Comparison of ENCODE assay signal across 1 cellular context in the genomic region with DNA sequence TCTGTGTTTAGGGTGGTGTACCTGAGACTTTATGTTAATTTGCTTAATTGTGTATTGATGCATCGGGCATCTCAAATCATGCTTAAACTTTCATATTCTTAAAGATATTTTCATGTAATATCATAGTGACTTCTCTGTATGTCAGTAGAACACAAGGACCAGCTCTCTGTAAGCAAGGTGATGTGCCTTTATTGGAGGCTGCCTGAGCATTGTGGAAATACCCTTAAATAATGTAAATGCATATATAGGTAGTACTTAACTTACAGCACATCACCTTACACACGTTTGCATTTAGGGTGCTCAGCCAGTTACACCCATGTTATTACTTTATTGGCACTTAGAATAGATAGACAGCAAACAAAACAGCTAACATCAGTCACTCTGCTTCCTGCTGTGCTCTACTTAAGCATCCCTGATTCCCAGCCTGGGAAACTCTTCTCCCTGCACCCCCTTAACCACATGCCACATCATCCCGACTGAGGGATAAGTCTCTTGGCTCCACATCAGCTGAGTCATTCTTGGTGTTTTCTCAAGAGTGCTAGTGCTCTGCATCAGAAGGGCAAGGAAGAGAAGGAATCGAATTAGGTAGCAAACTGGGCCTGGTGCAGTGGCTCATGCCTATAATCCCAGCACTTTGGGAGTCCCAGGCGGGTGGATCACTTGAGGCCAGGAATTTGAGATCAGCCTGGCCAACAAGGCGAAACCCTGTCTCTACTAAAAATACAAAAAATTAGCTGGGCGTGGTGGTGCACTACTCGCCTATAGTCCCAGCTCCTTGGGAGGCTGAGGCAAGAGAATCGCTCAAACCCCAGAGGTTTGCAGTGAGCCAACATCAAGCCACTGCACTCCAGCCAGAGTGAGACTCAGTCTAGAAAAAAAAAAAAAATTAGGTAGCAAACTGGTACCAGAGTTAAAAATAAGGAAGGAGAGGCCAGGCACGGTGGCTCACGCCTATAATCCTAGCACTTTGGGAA.
A peak's percentile ranks its signal among the peaks of the same experiment; 100 is the strongest.
TF ChIP-seq lines count a peak whose summit lies in the region.

No MANE protein-coding gene starts in this region.

TF ChIP-seq in K562, 482 proteins besides CTCF, POLR2A, EP300 and RAD21 (continued from another document and continues in another):
- TF ChIP-seq, protein P1, sequence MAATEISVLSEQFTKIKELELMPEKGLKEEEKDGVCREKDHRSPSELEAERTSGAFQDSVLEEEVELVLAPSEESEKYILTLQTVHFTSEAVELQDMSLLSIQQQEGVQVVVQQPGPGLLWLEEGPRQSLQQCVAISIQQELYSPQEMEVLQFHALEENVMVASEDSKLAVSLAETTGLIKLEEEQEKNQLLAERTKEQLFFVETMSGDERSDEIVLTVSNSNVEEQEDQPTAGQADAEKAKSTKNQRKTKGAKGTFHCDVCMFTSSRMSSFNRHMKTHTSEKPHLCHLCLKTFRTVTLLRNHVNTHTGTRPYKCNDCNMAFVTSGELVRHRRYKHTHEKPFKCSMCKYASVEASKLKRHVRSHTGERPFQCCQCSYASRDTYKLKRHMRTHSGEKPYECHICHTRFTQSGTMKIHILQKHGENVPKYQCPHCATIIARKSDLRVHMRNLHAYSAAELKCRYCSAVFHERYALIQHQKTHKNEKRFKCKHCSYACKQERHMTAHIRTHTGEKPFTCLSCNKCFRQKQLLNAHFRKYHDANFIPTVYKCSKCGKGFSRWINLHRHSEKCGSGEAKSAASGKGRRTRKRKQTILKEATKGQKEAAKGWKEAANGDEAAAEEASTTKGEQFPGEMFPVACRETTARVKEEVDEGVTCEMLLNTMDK (IDR thresholded peaks at IDR 0.05; ENCODE audit: borderline replicate concordance, insufficient read depth, low read depth, low read length, poor library complexity, severe bottlenecking) = no peak
- TF ChIP-seq BACH1 (tag; IDR thresholded peaks at IDR 0.05) (no peak; the same call in 1 of the 2 replicates), CTBP1 (IDR thresholded peaks at IDR 0.05; ENCODE audit: borderline replicate concordance) (peak; percentile 86), MIER1 (IDR thresholded peaks at IDR 0.05; ENCODE audit: low read depth) (no peak), ADNP (tag; IDR thresholded peaks at IDR 0.05) (no peak), HNRNPH1 (optimal IDR thresholded peaks at IDR 0.05; ENCODE audit: low read depth, low read length) (no peak), ZNF347 (CRISPR knock-in tag; IDR thresholded peaks at IDR 0.05; ENCODE audit: low read depth) (no peak), KAT7 (CRISPR knock-in tag; IDR thresholded peaks at IDR 0.05; ENCODE audit: borderline replicate concordance) (no peak), NCOR1 (IDR thresholded peaks at IDR 0.05) (no peak), ZBTB7A (IDR thresholded peaks at IDR 0.05; ENCODE audit: borderline replicate concordance, control insufficient read depth, low read depth, low read length) (no peak), MTA1 (IDR thresholded peaks at IDR 0.05; ENCODE audit: borderline replicate concordance) (no peak), RCOR1 (IDR thresholded peaks at IDR 0.05; ENCODE audit: borderline replicate concordance in 1 of 2, low read depth in 2 of 2, low read length in 2 of 2) (peak in 1 of 2 experiments; percentile 59; a peak in 1 of 4 replicates), HDAC1 (IDR thresholded peaks at IDR 0.05) (peak in 1 of 2 experiments; percentile 42; a peak in 1 of 4 replicates), POLR3G (IDR thresholded peaks at IDR 0.05; ENCODE audit: extremely low read depth, insufficient read length, insufficient replicate concordance) (no peak), NCOA1 (IDR thresholded peaks at IDR 0.05; ENCODE audit: low read depth) (no peak), ELF2 (CRISPR knock-in tag; IDR thresholded peaks at IDR 0.05) (no peak), KDM4B (IDR thresholded peaks at IDR 0.05; ENCODE audit: borderline replicate concordance in 2 of 2, low read depth in 1 of 2) (no peak), ARID1B (IDR thresholded peaks at IDR 0.05) (peak; percentile 31; the same call in 1 of the 2 replicates), ZFPM2 (CRISPR knock-in tag; IDR thresholded peaks at IDR 0.05) (no peak), ZNF253 (CRISPR knock-in tag; conservative IDR thresholded peaks at IDR 0.05) (no peak), DMBX1 (CRISPR knock-in tag; IDR thresholded peaks at IDR 0.05; ENCODE audit: borderline replicate concordance) (no peak), HCFC1 (IDR thresholded peaks at IDR 0.05; ENCODE audit: low read depth, low read length) (no peak), ZC3H11A (IDR thresholded peaks at IDR 0.05; ENCODE audit: low read depth, low read length) (no peak), YBX1 (IDR thresholded peaks at IDR 0.05) (no peak), SRSF1 (IDR thresholded peaks at IDR 0.05; ENCODE audit: low read depth, low read length) (no peak)
- TF ChIP-seq, protein P2, sequence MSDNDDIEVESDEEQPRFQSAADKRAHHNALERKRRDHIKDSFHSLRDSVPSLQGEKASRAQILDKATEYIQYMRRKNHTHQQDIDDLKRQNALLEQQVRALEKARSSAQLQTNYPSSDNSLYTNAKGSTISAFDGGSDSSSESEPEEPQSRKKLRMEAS (CRISPR knock-in tag; IDR thresholded peaks at IDR 0.05) = no peak
- TF ChIP-seq, protein P3, sequence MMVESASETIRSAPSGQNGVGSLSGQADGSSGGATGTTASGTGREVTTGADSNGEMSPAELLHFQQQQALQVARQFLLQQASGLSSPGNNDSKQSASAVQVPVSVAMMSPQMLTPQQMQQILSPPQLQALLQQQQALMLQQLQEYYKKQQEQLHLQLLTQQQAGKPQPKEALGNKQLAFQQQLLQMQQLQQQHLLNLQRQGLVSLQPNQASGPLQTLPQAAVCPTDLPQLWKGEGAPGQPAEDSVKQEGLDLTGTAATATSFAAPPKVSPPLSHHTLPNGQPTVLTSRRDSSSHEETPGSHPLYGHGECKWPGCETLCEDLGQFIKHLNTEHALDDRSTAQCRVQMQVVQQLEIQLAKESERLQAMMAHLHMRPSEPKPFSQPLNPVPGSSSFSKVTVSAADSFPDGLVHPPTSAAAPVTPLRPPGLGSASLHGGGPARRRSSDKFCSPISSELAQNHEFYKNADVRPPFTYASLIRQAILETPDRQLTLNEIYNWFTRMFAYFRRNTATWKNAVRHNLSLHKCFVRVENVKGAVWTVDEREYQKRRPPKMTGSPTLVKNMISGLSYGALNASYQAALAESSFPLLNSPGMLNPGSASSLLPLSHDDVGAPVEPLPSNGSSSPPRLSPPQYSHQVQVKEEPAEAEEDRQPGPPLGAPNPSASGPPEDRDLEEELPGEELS (CRISPR knock-in tag; IDR thresholded peaks at IDR 0.05; ENCODE audit: borderline replicate concordance) = no peak
- TF ChIP-seq, protein P4, sequence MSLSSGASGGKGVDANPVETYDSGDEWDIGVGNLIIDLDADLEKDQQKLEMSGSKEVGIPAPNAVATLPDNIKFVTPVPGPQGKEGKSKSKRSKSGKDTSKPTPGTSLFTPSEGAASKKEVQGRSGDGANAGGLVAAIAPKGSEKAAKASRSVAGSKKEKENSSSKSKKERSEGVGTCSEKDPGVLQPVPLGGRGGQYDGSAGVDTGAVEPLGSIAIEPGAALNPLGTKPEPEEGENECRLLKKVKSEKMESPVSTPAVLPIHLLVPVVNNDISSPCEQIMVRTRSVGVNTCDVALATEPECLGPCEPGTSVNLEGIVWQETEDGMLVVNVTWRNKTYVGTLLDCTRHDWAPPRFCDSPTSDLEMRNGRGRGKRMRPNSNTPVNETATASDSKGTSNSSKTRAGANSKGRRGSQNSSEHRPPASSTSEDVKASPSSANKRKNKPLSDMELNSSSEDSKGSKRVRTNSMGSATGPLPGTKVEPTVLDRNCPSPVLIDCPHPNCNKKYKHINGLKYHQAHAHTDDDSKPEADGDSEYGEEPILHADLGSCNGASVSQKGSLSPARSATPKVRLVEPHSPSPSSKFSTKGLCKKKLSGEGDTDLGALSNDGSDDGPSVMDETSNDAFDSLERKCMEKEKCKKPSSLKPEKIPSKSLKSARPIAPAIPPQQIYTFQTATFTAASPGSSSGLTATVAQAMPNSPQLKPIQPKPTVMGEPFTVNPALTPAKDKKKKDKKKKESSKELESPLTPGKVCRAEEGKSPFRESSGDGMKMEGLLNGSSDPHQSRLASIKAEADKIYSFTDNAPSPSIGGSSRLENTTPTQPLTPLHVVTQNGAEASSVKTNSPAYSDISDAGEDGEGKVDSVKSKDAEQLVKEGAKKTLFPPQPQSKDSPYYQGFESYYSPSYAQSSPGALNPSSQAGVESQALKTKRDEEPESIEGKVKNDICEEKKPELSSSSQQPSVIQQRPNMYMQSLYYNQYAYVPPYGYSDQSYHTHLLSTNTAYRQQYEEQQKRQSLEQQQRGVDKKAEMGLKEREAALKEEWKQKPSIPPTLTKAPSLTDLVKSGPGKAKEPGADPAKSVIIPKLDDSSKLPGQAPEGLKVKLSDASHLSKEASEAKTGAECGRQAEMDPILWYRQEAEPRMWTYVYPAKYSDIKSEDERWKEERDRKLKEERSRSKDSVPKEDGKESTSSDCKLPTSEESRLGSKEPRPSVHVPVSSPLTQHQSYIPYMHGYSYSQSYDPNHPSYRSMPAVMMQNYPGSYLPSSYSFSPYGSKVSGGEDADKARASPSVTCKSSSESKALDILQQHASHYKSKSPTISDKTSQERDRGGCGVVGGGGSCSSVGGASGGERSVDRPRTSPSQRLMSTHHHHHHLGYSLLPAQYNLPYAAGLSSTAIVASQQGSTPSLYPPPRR (CRISPR knock-in tag; IDR thresholded peaks at IDR 0.05; ENCODE audit: borderline replicate concordance) = no peak
- TF ChIP-seq, protein P5, sequence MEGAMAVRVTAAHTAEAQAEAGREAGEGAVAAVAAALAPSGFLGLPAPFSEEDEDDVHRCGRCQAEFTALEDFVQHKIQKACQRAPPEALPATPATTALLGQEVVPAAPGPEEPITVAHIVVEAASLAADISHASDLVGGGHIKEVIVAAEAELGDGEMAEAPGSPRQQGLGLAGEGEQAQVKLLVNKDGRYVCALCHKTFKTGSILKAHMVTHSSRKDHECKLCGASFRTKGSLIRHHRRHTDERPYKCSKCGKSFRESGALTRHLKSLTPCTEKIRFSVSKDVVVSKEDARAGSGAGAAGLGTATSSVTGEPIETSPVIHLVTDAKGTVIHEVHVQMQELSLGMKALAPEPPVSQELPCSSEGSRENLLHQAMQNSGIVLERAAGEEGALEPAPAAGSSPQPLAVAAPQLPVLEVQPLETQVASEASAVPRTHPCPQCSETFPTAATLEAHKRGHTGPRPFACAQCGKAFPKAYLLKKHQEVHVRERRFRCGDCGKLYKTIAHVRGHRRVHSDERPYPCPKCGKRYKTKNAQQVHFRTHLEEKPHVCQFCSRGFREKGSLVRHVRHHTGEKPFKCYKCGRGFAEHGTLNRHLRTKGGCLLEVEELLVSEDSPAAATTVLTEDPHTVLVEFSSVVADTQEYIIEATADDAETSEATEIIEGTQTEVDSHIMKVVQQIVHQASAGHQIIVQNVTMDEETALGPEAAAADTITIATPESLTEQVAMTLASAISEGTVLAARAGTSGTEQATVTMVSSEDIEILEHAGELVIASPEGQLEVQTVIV (CRISPR knock-in tag; IDR thresholded peaks at IDR 0.05; ENCODE audit: borderline replicate concordance) = no peak
- TF ChIP-seq, protein P6, sequence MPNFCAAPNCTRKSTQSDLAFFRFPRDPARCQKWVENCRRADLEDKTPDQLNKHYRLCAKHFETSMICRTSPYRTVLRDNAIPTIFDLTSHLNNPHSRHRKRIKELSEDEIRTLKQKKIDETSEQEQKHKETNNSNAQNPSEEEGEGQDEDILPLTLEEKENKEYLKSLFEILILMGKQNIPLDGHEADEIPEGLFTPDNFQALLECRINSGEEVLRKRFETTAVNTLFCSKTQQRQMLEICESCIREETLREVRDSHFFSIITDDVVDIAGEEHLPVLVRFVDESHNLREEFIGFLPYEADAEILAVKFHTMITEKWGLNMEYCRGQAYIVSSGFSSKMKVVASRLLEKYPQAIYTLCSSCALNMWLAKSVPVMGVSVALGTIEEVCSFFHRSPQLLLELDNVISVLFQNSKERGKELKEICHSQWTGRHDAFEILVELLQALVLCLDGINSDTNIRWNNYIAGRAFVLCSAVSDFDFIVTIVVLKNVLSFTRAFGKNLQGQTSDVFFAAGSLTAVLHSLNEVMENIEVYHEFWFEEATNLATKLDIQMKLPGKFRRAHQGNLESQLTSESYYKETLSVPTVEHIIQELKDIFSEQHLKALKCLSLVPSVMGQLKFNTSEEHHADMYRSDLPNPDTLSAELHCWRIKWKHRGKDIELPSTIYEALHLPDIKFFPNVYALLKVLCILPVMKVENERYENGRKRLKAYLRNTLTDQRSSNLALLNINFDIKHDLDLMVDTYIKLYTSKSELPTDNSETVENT (CRISPR knock-in tag; IDR thresholded peaks at IDR 0.05) = no peak
- TF ChIP-seq, protein P7, sequence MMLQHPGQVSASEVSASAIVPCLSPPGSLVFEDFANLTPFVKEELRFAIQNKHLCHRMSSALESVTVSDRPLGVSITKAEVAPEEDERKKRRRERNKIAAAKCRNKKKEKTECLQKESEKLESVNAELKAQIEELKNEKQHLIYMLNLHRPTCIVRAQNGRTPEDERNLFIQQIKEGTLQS (IDR thresholded peaks at IDR 0.05) = peak; percentile 39
- TF ChIP-seq, protein P7 (CRISPR knock-in tag; conservative IDR thresholded peaks at IDR 0.05) = no peak
- TF ChIP-seq, protein P8, sequence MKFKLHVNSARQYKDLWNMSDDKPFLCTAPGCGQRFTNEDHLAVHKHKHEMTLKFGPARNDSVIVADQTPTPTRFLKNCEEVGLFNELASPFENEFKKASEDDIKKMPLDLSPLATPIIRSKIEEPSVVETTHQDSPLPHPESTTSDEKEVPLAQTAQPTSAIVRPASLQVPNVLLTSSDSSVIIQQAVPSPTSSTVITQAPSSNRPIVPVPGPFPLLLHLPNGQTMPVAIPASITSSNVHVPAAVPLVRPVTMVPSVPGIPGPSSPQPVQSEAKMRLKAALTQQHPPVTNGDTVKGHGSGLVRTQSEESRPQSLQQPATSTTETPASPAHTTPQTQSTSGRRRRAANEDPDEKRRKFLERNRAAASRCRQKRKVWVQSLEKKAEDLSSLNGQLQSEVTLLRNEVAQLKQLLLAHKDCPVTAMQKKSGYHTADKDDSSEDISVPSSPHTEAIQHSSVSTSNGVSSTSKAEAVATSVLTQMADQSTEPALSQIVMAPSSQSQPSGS (CRISPR knock-in tag; IDR thresholded peaks at IDR 0.05) = no peak
- TF ChIP-seq, protein P9, sequence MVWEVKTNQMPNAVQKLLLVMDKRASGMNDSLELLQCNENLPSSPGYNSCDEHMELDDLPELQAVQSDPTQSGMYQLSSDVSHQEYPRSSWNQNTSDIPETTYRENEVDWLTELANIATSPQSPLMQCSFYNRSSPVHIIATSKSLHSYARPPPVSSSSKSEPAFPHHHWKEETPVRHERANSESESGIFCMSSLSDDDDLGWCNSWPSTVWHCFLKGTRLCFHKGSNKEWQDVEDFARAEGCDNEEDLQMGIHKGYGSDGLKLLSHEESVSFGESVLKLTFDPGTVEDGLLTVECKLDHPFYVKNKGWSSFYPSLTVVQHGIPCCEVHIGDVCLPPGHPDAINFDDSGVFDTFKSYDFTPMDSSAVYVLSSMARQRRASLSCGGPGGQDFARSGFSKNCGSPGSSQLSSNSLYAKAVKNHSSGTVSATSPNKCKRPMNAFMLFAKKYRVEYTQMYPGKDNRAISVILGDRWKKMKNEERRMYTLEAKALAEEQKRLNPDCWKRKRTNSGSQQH (CRISPR knock-in tag; IDR thresholded peaks at IDR 0.05) = no peak
- TF ChIP-seq, protein P10, sequence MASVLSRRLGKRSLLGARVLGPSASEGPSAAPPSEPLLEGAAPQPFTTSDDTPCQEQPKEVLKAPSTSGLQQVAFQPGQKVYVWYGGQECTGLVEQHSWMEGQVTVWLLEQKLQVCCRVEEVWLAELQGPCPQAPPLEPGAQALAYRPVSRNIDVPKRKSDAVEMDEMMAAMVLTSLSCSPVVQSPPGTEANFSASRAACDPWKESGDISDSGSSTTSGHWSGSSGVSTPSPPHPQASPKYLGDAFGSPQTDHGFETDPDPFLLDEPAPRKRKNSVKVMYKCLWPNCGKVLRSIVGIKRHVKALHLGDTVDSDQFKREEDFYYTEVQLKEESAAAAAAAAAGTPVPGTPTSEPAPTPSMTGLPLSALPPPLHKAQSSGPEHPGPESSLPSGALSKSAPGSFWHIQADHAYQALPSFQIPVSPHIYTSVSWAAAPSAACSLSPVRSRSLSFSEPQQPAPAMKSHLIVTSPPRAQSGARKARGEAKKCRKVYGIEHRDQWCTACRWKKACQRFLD (CRISPR knock-in tag; IDR thresholded peaks at IDR 0.05) = no peak
